In the genomic region with DNA sequence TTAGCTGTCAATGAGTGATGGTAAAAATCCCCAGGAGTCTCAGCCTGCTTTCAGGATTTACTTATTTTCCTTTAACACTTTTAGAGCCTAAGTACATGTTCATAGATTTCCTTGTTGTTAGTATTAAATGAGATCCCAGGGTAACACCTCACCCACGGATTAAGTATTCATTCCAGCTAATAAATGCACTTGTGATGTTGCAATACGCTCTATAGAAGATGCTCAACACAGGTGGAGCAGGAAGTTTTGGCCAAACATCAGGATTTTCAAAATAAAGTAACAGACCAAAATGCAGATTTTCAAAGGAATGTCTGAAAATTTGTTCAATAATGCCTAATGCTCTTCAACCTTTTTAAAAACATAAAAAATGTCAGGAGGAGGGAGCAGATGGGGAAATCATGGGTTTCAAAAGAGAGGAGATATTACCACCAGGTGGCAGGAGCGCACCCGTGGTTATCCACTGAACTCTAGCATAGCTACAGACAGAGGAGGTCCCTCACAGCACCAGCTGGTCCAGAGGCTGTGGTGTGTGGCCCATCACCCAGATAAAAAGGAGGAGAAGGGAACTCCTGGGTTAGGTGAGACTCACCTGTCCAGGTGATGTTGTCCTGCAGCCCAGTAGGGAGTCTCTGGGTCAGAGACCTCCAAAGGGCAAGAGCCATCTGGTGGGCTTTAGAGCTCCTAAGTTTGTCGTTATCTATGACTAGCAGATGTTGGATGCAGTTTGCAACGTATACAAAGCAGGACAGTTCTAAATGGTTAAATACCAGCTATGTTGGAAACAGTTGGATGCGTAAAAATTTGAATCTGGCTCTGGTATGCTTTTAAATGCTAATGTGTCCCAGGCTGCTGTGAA, we compare ENCODE assay signal across 8 cellular contexts.
DNase-seq lines count a peak whose midpoint lies in the region; ATAC-seq, FAIRE-seq and TF ChIP-seq lines count a peak whose summit lies in the region.

No MANE protein-coding gene starts in this region.

- no peaks in the 10 kb centered on the region for H3K27me3 ChIP-seq in testis

- intact Hi-C loops in testis (cut with DNase I; ENCODE audit: low total_unique reads): no loop called here

- 56 to 66% methylated on average over 7 of the region's 7 CpGs for WGBS in testis, 2 donors

- no peaks in the 10 kb centered on the region for H3K36me3 ChIP-seq in testis (ENCODE audit: low read depth, missing control alignments)

- H3K4me1 ChIP-seq in testis: no peaks in the 10 kb centered on the region

- H3K27ac ChIP-seq in testis: no peak overlapping the region

- peak in 2 of 3 experiments; percentile 48 to 66 for TF ChIP-seq CTCF in testis (IDR thresholded peaks at IDR 0.05)

- ATAC-seq in HG02642 (IDR thresholded peaks at IDR 0.05; ENCODE audit: poor library complexity, unreplicated experiment): peak; percentile 88

- peak; percentile 20 for DNase-seq in activated gamma-delta T cell treated with Interleukin-2 at 50 U/mL for 16 hours
- no peak for DNase-seq in activated gamma-delta T cell (lab: John Stamatoyannopoulos, UW)
- peak; percentile 39 for DNase-seq in NCI-H2029 treated with DMSO at 0.1 percent for 48 hours (lab: John Stamatoyannopoulos, UW)
- DNase-seq in activated CD4-positive, alpha-beta T cell treated with anti-CD3 and anti-CD28 coated beads, Interleukin-2, amount 50 U/mL, for 48 hours: peak; percentile 52 to 62
- DNase-seq in mucosa of gallbladder (ENCODE audit: low spot score): peak; percentile 56
- DNase-seq in testis: peak; percentile 80

- no peak overlapping the region for H3K4me3 ChIP-seq in testis

- FAIRE-seq in endometrium (lab: Jason Lieb, UNC): peak; percentile 29

- no peak for TF ChIP-seq POLR2A in testis (IDR thresholded peaks at IDR 0.05)

- H3K9me3 ChIP-seq in testis: no peaks in the 10 kb centered on the region
